ENCODE assay signal across 29 cellular contexts in genomic region chr1:245768596-245768995, GRCh38.
"Had no signal": no experiment of that assay in that cellular context is flagged by ENCODE, and none has a peak within 500 bp of the region (broad histone marks: within the 10 kb centered on the region; RNA-seq: fewer than 3 reads in every experiment).

No MANE protein-coding gene starts in this region.

- H3K27ac Mint-ChIP-seq: activated CD4-positive, alpha-beta memory T cell treated with anti-CD3 and anti-CD28 coated beads for 36 hours; activated CD4-positive, alpha-beta T cell treated with anti-CD3 and anti-CD28 coated beads for 36 hours; activated CD4-positive, alpha-beta T cell treated with anti-CD3 and anti-CD28 coated beads, Interleukin-2, amount 10 ng/mL, durations not matched to agents 24 days and 14 days; activated CD8-positive, alpha-beta memory T cell treated with anti-CD3 and anti-CD28 coated beads, Interleukin-2, amount 10 ng/mL, durations not matched to agents 7 days and 5 days; activated CD8-positive, alpha-beta T cell treated with anti-CD3 and anti-CD28 coated beads, Interleukin-2, amount 10 ng/mL, durations not matched to agents 7 days and 5 days; activated naive CD4-positive, alpha-beta T cell treated with anti-CD3 and anti-CD28 coated beads, Interleukin-2, amount 10 ng/mL, durations not matched to agents 7 days and 5 days; activated naive CD8-positive, alpha-beta T cell; activated T-cell treated with anti-CD3 and anti-CD28 coated beads, Interleukin-2, amount 50 U/mL, for 72 hours had no signal

- ATAC-seq: activated CD4-positive, alpha-beta T cell treated with anti-CD3 and anti-CD28 coated beads for 36 hours; activated CD8-positive, alpha-beta memory T cell treated with anti-CD3 and anti-CD28 coated beads, Interleukin-2, amount 10 ng/mL, durations not matched to agents 7 days and 5 days; activated CD8-positive, alpha-beta T cell treated with anti-CD3 and anti-CD28 coated beads, Interleukin-2, amount 10 ng/mL, durations not matched to agents 7 days and 5 days; activated T-cell treated with anti-CD3 and anti-CD28 coated beads, Interleukin-2, amount 50 U/mL, for 72 hours; body of pancreas; foreskin keratinocyte; gastrocnemius medialis; heart left ventricle had no signal

- H3K4me1 ChIP-seq: body of pancreas, esophagus squamous epithelium, foreskin keratinocyte, gastrocnemius medialis had no signal

- DNase-seq: activated CD4-positive, alpha-beta memory T cell treated with anti-CD3 and anti-CD28 coated beads for 36 hours; activated CD4-positive, alpha-beta T cell treated with anti-CD3 and anti-CD28 coated beads for 36 hours; activated CD4-positive, alpha-beta T cell treated with anti-CD3 and anti-CD28 coated beads, Interleukin-2, amount 10 ng/mL, durations not matched to agents 24 days and 14 days; activated CD4-positive, CD25-positive, alpha-beta regulatory T cell; activated CD4-positive, CD25-positive, alpha-beta regulatory T cell treated with anti-CD3 and anti-CD28 coated beads, Interleukin-2, amount 50 U/mL, for 72 hours; activated CD8-positive, alpha-beta memory T cell treated with anti-CD3 and anti-CD28 coated beads, Interleukin-2, amount 10 ng/mL, durations not matched to agents 7 days and 5 days; activated CD8-positive, alpha-beta memory T cell treated with anti-CD3 and anti-CD28 coated beads, Interleukin-2, amount 50 U/mL, for 4 hours; activated CD8-positive, alpha-beta T cell treated with anti-CD3 and anti-CD28 coated beads, Interleukin-2, amount 10 ng/mL, durations not matched to agents 7 days and 5 days; activated gamma-delta T cell; activated naive CD4-positive, alpha-beta T cell; activated naive CD4-positive, alpha-beta T cell treated with anti-CD3 and anti-CD28 coated beads, Interleukin-2, amount 10 ng/mL, durations not matched to agents 7 days and 5 days; activated T-cell treated with anti-CD3 and anti-CD28 coated beads, Interleukin-2, amount 50 U/mL, for 1 hour; activated T-cell treated with anti-CD3 and anti-CD28 coated beads, Interleukin-2, amount 50 U/mL, for 72 hours; amygdala; aorta; body of pancreas; caudate nucleus; effector CD8-positive, alpha-beta T cell; esophagus squamous epithelium; foreskin keratinocyte; gastrocnemius medialis; glutamatergic neuron; heart left ventricle; T-helper 2 cell had no signal

- H3K9me3 Mint-ChIP-seq: activated CD4-positive, alpha-beta memory T cell treated with anti-CD3 and anti-CD28 coated beads for 36 hours; activated CD4-positive, alpha-beta T cell treated with anti-CD3 and anti-CD28 coated beads, Interleukin-2, amount 10 ng/mL, durations not matched to agents 24 days and 14 days; activated naive CD4-positive, alpha-beta T cell treated with anti-CD3 and anti-CD28 coated beads, Interleukin-2, amount 10 ng/mL, durations not matched to agents 7 days and 5 days; activated T-cell treated with anti-CD3 and anti-CD28 coated beads, Interleukin-2, amount 50 U/mL, for 72 hours had no signal

- H3K27me3 ChIP-seq: body of pancreas, esophagus squamous epithelium, foreskin keratinocyte, gastrocnemius medialis, heart left ventricle had no signal

- H3K4me3 ChIP-seq: body of pancreas, esophagus squamous epithelium, gastrocnemius medialis, heart left ventricle had no signal

- H3K9me3 ChIP-seq: esophagus squamous epithelium, gastrocnemius medialis had no signal

- H3K36me3 ChIP-seq: heart left ventricle had no signal

- H3K27ac ChIP-seq: body of pancreas, epithelial cell of prostate, esophagus squamous epithelium, foreskin keratinocyte, gastrocnemius medialis, heart left ventricle had no signal

- FAIRE-seq: colon, endometrium, endothelial cell of umbilical vein had no signal

- H3K36me3 Mint-ChIP-seq: activated CD8-positive, alpha-beta memory T cell treated with anti-CD3 and anti-CD28 coated beads, Interleukin-2, amount 10 ng/mL, durations not matched to agents 7 days and 5 days; activated naive CD4-positive, alpha-beta T cell treated with anti-CD3 and anti-CD28 coated beads, Interleukin-2, amount 10 ng/mL, durations not matched to agents 7 days and 5 days had no signal
